In genomic region chr2:241310917-241311566, GRCh38 we compare ENCODE assay signal across 15 cellular contexts. TPM values are rescaled to one million over a fixed set of nuclear protein-coding genes. Genes with fewer than 3 reads are reported as not detected.
DNase-seq lines count a peak whose midpoint lies in the region; ATAC-seq and TF ChIP-seq lines count a peak whose summit lies in the region.
"Had no signal": no experiment of that assay in that cellular context is flagged by ENCODE, and none has a peak within 500 bp of the region (broad histone marks: within the 10 kb centered on the region; RNA-seq: fewer than 3 reads in every experiment).

No MANE protein-coding gene starts in this region.

- no peak for DNase-seq in activated CD4-positive, alpha-beta T cell treated with anti-CD3 and anti-CD28 coated beads, Interleukin-2, amount 10 ng/mL, durations not matched to agents 24 days and 14 days
- DNase-seq in activated CD4-positive, alpha-beta T cell treated with anti-CD3 and anti-CD28 coated beads, Interleukin-2, amount 50 U/mL, for 48 hours: no peak
- DNase-seq in Karpas-422 (peak; percentile 72), mammary epithelial cell (no peak), progenitor cell of endocrine pancreas (ENCODE audit: low spot score, unreplicated experiment) (no peak), SK-N-SH (no peak), NCI-H2081 (lab: John Stamatoyannopoulos, UW) (no peak)
- DNase-seq: activated CD4-positive, alpha-beta T cell treated with anti-CD3 and anti-CD28 coated beads, Interleukin-2, amount 50 U/mL, for 1 hour; amygdala; DMS53; NCI-H1417 treated with DMSO at 0.1 percent for 48 hours had no signal

- TF ChIP-seq RAD21 in SK-N-SH (IDR thresholded peaks at IDR 0.05; ENCODE audit: low read length): no peak

- no peaks in the 10 kb centered on the region for H3K36me3 ChIP-seq in Karpas-422 (ENCODE audit: insufficient read depth, low read length)
- H3K36me3 ChIP-seq in mammary epithelial cell (ENCODE audit: insufficient read depth, low read length): peaks cover 2% of the 10 kb centered on the region
- no peaks in the 10 kb centered on the region for H3K36me3 ChIP-seq in SK-N-SH (replicated peaks in 1 of 2; ENCODE audit: control insufficient read depth in 1 of 2, insufficient read depth in 2 of 2, low read length in 1 of 2)
- H3K36me3 ChIP-seq: neural progenitor cell, tibial nerve had no signal

- intact Hi-C loops in activated CD4-positive, alpha-beta T cell treated with anti-CD3 and anti-CD28 coated beads, Interleukin-2, amount 10 ng/mL, durations not matched to agents 24 days and 14 days (cut with micrococcal nuclease): loop anchor here (10.0 kb wide), 1 partner anchor 686 kb away; the partner anchor contains the start of gene GPR35
- intact Hi-C loops in mammary epithelial cell (cut with micrococcal nuclease): no loop called here

- H3K9ac ChIP-seq in Karpas-422 (ENCODE audit: low read length): peak overlapping the region; percentile 63
- H3K9ac ChIP-seq in mammary epithelial cell (ENCODE audit: insufficient read depth, low read length): no peak overlapping the region
- H3K9ac ChIP-seq in SK-N-SH: no peak overlapping the region
- H3K9ac ChIP-seq: neural progenitor cell had no signal

- H3K36me3 Mint-ChIP-seq in activated CD4-positive, alpha-beta T cell treated with anti-CD3 and anti-CD28 coated beads, Interleukin-2, amount 10 ng/mL, durations not matched to agents 24 days and 14 days (ENCODE audit: low read depth): peaks cover 16% of the 10 kb centered on the region
- peaks cover 1% of the 10 kb centered on the region for H3K36me3 Mint-ChIP-seq in progenitor cell of endocrine pancreas (ENCODE audit: insufficient read depth)

- 87% methylated on average over 11 of the region's 13 CpGs for WGBS in mammary epithelial cell (ENCODE audit: low coverage, missing lambda C conversion rate)
- 92% methylated on average over 13 of the region's 13 CpGs for WGBS in SK-N-SH (ENCODE audit: low lambda C conversion rate)

- no peaks in the 10 kb centered on the region for H3K9me3 Mint-ChIP-seq in activated CD4-positive, alpha-beta T cell treated with anti-CD3 and anti-CD28 coated beads, Interleukin-2, amount 10 ng/mL, durations not matched to agents 24 days and 14 days
- no peaks in the 10 kb centered on the region for H3K9me3 Mint-ChIP-seq in progenitor cell of endocrine pancreas (ENCODE audit: low read depth)
- H3K9me3 Mint-ChIP-seq: neural progenitor cell had no signal

- H3K9me3 ChIP-seq in Karpas-422 (ENCODE audit: low read length) (no peaks in the 10 kb centered on the region), mammary epithelial cell (replicated peaks; ENCODE audit: insufficient read depth, low read length) (no peaks in the 10 kb centered on the region), SK-N-SH (no peaks in the 10 kb centered on the region)
- H3K9me3 ChIP-seq: tibial nerve had no signal

- H3K4me1 ChIP-seq in Karpas-422 (ENCODE audit: low read length) (peaks cover 61% of the 10 kb centered on the region), mammary epithelial cell (ENCODE audit: insufficient read depth, low read length) (peaks cover 46% of the 10 kb centered on the region), SK-N-SH (ENCODE audit: control insufficient read depth in 1 of 2, insufficient read depth in 2 of 2, low read depth in 1 of 2, low read length in 1 of 2) (peaks cover 0 to 11% of the 10 kb centered on the region in 2 experiments; a peak in 2 of 4 replicates)
- H3K4me1 ChIP-seq: neural progenitor cell had no signal

- H3K4me2 ChIP-seq in Karpas-422 (ENCODE audit: low read depth, low read length, poor library complexity, severe bottlenecking) (peak overlapping the region; percentile 71), mammary epithelial cell (ENCODE audit: insufficient read depth, low read depth, low read length) (peak overlapping the region; percentile 60), SK-N-SH (no peak overlapping the region)
- H3K4me2 ChIP-seq: neural progenitor cell had no signal

- H3K27me3 Mint-ChIP-seq in activated CD4-positive, alpha-beta T cell treated with anti-CD3 and anti-CD28 coated beads, Interleukin-2, amount 10 ng/mL, durations not matched to agents 24 days and 14 days: no peaks in the 10 kb centered on the region
- H3K27me3 Mint-ChIP-seq in progenitor cell of endocrine pancreas: no peaks in the 10 kb centered on the region

- peaks cover 3% of the 10 kb centered on the region for H3F3A ChIP-seq in SK-N-SH (replicated peaks; ENCODE audit: insufficient read depth)

- H3K27ac ChIP-seq in Karpas-422 (ENCODE audit: low read length) (peak overlapping the region; percentile 92), mammary epithelial cell (ENCODE audit: insufficient read depth, low read depth, low read length) (no peak overlapping the region), SK-N-SH (ENCODE audit: low read depth in 2 of 2, low read length in 1 of 2) (no peak overlapping the region; a peak in 1 of 4 replicates)
- H3K27ac ChIP-seq: neural progenitor cell, tibial nerve had no signal

- H3K9me2 ChIP-seq in Karpas-422 (replicated peaks; ENCODE audit: insufficient read depth, low read length) (no peaks in the 10 kb centered on the region), SK-N-SH (no peaks in the 10 kb centered on the region)

- H3K4me3 Mint-ChIP-seq in activated CD4-positive, alpha-beta T cell treated with anti-CD3 and anti-CD28 coated beads, Interleukin-2, amount 10 ng/mL, durations not matched to agents 24 days and 14 days: no peak overlapping the region
- H3K4me3 Mint-ChIP-seq in progenitor cell of endocrine pancreas (ENCODE audit: low read depth): no peak overlapping the region
- H3K4me3 Mint-ChIP-seq: neural progenitor cell had no signal

- H3K27me3 ChIP-seq in Karpas-422 (ENCODE audit: low read length) (no peaks in the 10 kb centered on the region), mammary epithelial cell (ENCODE audit: insufficient read depth, low read length) (no peaks in the 10 kb centered on the region), SK-N-SH (ENCODE audit: insufficient read depth) (no peaks in the 10 kb centered on the region)
- H3K27me3 ChIP-seq: neural progenitor cell, tibial nerve had no signal

- H3K4me3 ChIP-seq in Karpas-422 (ENCODE audit: low read length): peak overlapping the region; percentile 44
- H3K4me3 ChIP-seq in mammary epithelial cell (replicated peaks in 1 of 3; ENCODE audit: insufficient read depth in 1 of 3, low read depth in 2 of 3, low read length in 3 of 3): no peak overlapping the region
- H3K4me3 ChIP-seq in SK-N-SH (ENCODE audit: low read depth in 2 of 2, low read length in 1 of 2): no peak overlapping the region
- H3K4me3 ChIP-seq: neural progenitor cell, skin epidermis, tibial nerve had no signal

- H3K79me2 ChIP-seq in Karpas-422 (ENCODE audit: low read length) (peaks cover 90% of the 10 kb centered on the region), mammary epithelial cell (ENCODE audit: insufficient read depth, low read length) (peaks cover 96% of the 10 kb centered on the region), SK-N-SH (ENCODE audit: insufficient read depth) (peaks cover 92% of the 10 kb centered on the region)

- peaks cover 48% of the 10 kb centered on the region for H3K4me1 Mint-ChIP-seq in activated CD4-positive, alpha-beta T cell treated with anti-CD3 and anti-CD28 coated beads, Interleukin-2, amount 10 ng/mL, durations not matched to agents 24 days and 14 days
- H3K4me1 Mint-ChIP-seq in progenitor cell of endocrine pancreas (ENCODE audit: low read depth): peaks cover 22% of the 10 kb centered on the region

- no TSS peak for BruUV-seq in mammary epithelial cell (replicated peaks; lab: Mats Ljungman, UMichigan)

- no peak for TF ChIP-seq CTCF in mammary epithelial cell (conservative IDR thresholded peaks at IDR 0.05 in 1 of 2, IDR thresholded peaks at IDR 0.05 in 1 of 2; ENCODE audit: extremely low read depth in 1 of 2, insufficient read depth in 1 of 2, low read depth in 1 of 2, low read length in 2 of 2)
- TF ChIP-seq CTCF in progenitor cell of endocrine pancreas (IDR thresholded peaks at IDR 0.05; ENCODE audit: unreplicated experiment): no peak
- no peak for TF ChIP-seq CTCF in SK-N-SH (IDR thresholded peaks at IDR 0.05)

- peak overlapping the region; percentile 2 for H3K27ac Mint-ChIP-seq in activated CD4-positive, alpha-beta T cell treated with anti-CD3 and anti-CD28 coated beads, Interleukin-2, amount 10 ng/mL, durations not matched to agents 24 days and 14 days
- H3K27ac Mint-ChIP-seq in progenitor cell of endocrine pancreas: peak overlapping the region; percentile 4
- H3K27ac Mint-ChIP-seq: neural progenitor cell had no signal

- TF ChIP-seq EP300 in SK-N-SH (IDR thresholded peaks at IDR 0.05; ENCODE audit: borderline replicate concordance in 1 of 2, low read depth in 1 of 2, low read length in 1 of 2): no peak

- CTCF ChIA-PET in mammary epithelial cell (lab: Charles Lee; ENCODE audit: low non-redundant PET) (no interaction called here), SK-N-SH (lab: Yijun Ruan, JAX) (no interaction called here)

- POLR2A ChIA-PET in SK-N-SH (lab: Yijun Ruan, JAX): no interaction called here

- in situ Hi-C loops in mammary epithelial cell (cut with MboI; ENCODE audit: low sequenced_read_pairs in 2 of 2): no loop called here

- H2AFZ ChIP-seq in Karpas-422 (ENCODE audit: low read length) (no peak overlapping the region), mammary epithelial cell (ENCODE audit: low read depth, low read length) (no peak overlapping the region), SK-N-SH (ENCODE audit: low read depth) (no peak overlapping the region)
- H2AFZ ChIP-seq: neural progenitor cell had no signal

- H4K20me1 ChIP-seq in Karpas-422 (ENCODE audit: insufficient read depth, low read depth, low read length) (peaks cover 25% of the 10 kb centered on the region), mammary epithelial cell (ENCODE audit: insufficient read depth, low read length) (peaks cover 16% of the 10 kb centered on the region), SK-N-SH (ENCODE audit: insufficient read depth) (peaks cover 51% of the 10 kb centered on the region)

- ATAC-seq in HG02884 (IDR thresholded peaks at IDR 0.05; ENCODE audit: unreplicated experiment): no peak

- dilution Hi-C loops in mammary epithelial cell (cut with HindIII; ENCODE audit: low sequenced_read_pairs): loop anchor here (5.0 kb wide), 3 partner anchors 34 to 201 kb away; no protein-coding TSS in a partner anchor

RNA-seq across cellular contexts. Expression of gene HDLBP, which starts 4.4 kb away (rescaled TPM):
- 266 and 270 TPM in 2 replicates for total RNA-seq in activated CD4-positive, alpha-beta T cell treated with anti-CD3 and anti-CD28 coated beads, Interleukin-2, amount 10 ng/mL, durations not matched to agents 24 days and 14 days
- total RNA-seq in Karpas-422 (2014; rRNA removed; shearing (Covaris generic); ENCODE audit: low replicate concordance): 141 and 167 TPM in 2 replicates
- total RNA-seq in mammary epithelial cell (100 to 1,000 TPM; 617 to 628 TPM), progenitor cell of endocrine pancreas (388 and 399 TPM in 2 replicates)
- polyA plus RNA-seq in mammary epithelial cell (360 TPM), SK-N-SH (2012; rRNA removed) (211 and 263 TPM in 2 replicates)
- 893 TPM for polyA minus RNA-seq in mammary epithelial cell
- polyA plus RNA-seq in SK-N-SH (2012; cell fraction: cytosol; rRNA removed): 190 and 208 TPM in 2 replicates
- 430 and 440 TPM in 2 replicates for polyA plus RNA-seq in SK-N-SH (2012; cell fraction: nucleus; rRNA removed)

RNA-seq across cellular contexts. Expression of gene SEPTIN2, which starts 4.7 kb away (rescaled TPM):
- total RNA-seq in activated CD4-positive, alpha-beta T cell treated with anti-CD3 and anti-CD28 coated beads, Interleukin-2, amount 10 ng/mL, durations not matched to agents 24 days and 14 days: 212 and 215 TPM in 2 replicates
- total RNA-seq in Karpas-422 (2014; rRNA removed; shearing (Covaris generic); ENCODE audit: low replicate concordance): 208 and 281 TPM in 2 replicates
- total RNA-seq in mammary epithelial cell (100 to 1,000 TPM; 294 to 300 TPM), progenitor cell of endocrine pancreas (445 and 460 TPM in 2 replicates)
- polyA plus RNA-seq in mammary epithelial cell (223 TPM), SK-N-SH (2012; rRNA removed) (226 and 330 TPM in 2 replicates)
- polyA minus RNA-seq in mammary epithelial cell: 528 TPM
- polyA plus RNA-seq in SK-N-SH (2012; cell fraction: cytosol; rRNA removed): 307 and 361 TPM in 2 replicates
- 212 and 449 TPM in 2 replicates for polyA plus RNA-seq in SK-N-SH (2012; cell fraction: nucleus; rRNA removed)

RNA-seq across cellular contexts. Expression of gene FARP2, which starts 45.0 kb away (rescaled TPM):
- total RNA-seq in activated CD4-positive, alpha-beta T cell treated with anti-CD3 and anti-CD28 coated beads, Interleukin-2, amount 10 ng/mL, durations not matched to agents 24 days and 14 days: 36.5 and 43.1 TPM in 2 replicates
- 30.5 and 40.0 TPM in 2 replicates for total RNA-seq in Karpas-422 (2014; rRNA removed; shearing (Covaris generic); ENCODE audit: low replicate concordance)
- total RNA-seq in mammary epithelial cell (10 to 100 TPM; 38.5 to 40.2 TPM), progenitor cell of endocrine pancreas (63.6 and 67.0 TPM in 2 replicates)
- polyA plus RNA-seq in mammary epithelial cell (22.0 TPM), SK-N-SH (2012; rRNA removed) (11.5 and 13.9 TPM in 2 replicates)
- 103 TPM for polyA minus RNA-seq in mammary epithelial cell
- polyA plus RNA-seq in SK-N-SH (2012; cell fraction: cytosol; rRNA removed): 11.9 and 13.0 TPM in 2 replicates
- polyA plus RNA-seq in SK-N-SH (2012; cell fraction: nucleus; rRNA removed): 34.1 and 68.4 TPM in 2 replicates
